Comparison of ENCODE assay signal across 21 cellular contexts in the genomic region with DNA sequence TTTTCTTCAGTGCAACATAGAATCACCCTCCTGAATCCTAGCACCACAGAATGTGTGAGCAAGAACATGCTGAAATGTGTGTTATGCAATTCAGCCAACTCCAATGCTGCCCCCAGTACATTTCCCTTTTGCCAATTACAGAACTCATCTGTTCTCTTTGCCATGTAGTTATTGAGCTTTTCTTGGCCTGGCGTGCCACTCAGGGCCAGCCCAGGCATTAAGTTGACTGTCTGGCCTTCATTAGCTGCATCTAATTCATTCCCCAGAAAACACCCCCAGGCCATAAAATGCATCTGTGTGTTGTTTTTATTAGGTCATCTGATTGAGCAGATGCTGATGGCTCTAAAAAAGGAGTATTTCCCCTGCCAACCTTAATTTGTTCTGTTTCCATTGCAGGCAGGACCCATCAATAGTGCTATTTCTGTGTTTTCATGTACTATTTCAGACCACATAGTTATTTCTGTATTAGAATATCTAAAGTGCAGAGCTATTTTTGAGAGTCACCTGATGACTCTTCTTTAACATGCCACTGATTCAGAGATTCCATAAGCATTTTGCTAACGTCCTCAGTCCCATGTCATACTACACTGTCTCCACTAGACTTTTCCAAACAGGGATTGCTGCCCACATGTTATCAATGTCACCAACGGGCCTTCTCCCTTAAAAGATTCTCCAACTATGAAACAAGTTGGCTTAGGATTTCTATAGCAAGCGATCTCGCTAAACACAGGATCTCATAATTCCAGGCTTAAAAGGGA.
DNase-seq lines count a peak whose midpoint lies in the region; ATAC-seq and TF ChIP-seq lines count a peak whose summit lies in the region.
"Had no signal": no experiment of that assay in that cellular context is flagged by ENCODE, and none has a peak within 500 bp of the region (broad histone marks: within the 10 kb centered on the region; RNA-seq: fewer than 3 reads in every experiment).

No MANE protein-coding gene starts in this region.

- WGBS in H9 (ENCODE audit: extremely low coverage, insufficient read length, low lambda C conversion rate), result no CpG with 5 or more reads among the region's 5 CpGs
- WGBS in transverse colon (ENCODE audit: low coverage in 1 of 2), 2 donors, result 67 to 89% methylated on average over 5 of the region's 5 CpGs

- H2BK12ac ChIP-seq in H9 (ENCODE audit: insufficient read length, low read depth, low read length), result no peak overlapping the region

- no peak overlapping the region for H3K4ac ChIP-seq in H9 (ENCODE audit: low read depth, low read length)

- no peaks in the 10 kb centered on the region for H3K79me2 ChIP-seq in H9 (ENCODE audit: insufficient read depth, low read length)

- DNase-seq in left ventricle myocardium inferior (no peak), left cardiac atrium (no peak), SJCRH30 (peak; percentile 59 to 73), fibroblast of mammary gland (ENCODE audit: low read depth) (peak; percentile 31), H9 (no peak), transverse colon (no peak)
- no peak for DNase-seq in activated CD8-positive, alpha-beta memory T cell treated with anti-CD3 and anti-CD28 coated beads, Interleukin-2, amount 50 U/mL, for 48 hours
- DNase-seq: activated naive CD4-positive, alpha-beta T cell treated with anti-CD3 and anti-CD28 coated beads, Interleukin-2, amount 10 ng/mL, durations not matched to agents 7 days and 5 days; activated T-cell treated with anti-CD3 and anti-CD28 coated beads, Interleukin-2, amount 50 U/mL, for 1 hour; CD8-positive, alpha-beta memory T cell; IMR-90; natural killer cell; NCI-H2081 treated with DMSO at 0.1 percent for 48 hours; NCI-H526 treated with DMSO at 0.1 percent for 48 hours; PC-9; SW 1271; thyroid gland had no signal

- no peak overlapping the region for H3K56ac ChIP-seq in H9 (ENCODE audit: insufficient read length, low read depth, low read length)

- no peak overlapping the region for H3K27ac Mint-ChIP-seq in H9
- H3K27ac Mint-ChIP-seq: activated naive CD4-positive, alpha-beta T cell treated with anti-CD3 and anti-CD28 coated beads, Interleukin-2, amount 10 ng/mL, durations not matched to agents 7 days and 5 days; CD8-positive, alpha-beta memory T cell; natural killer cell; stimulated activated effector memory CD8-positive, alpha-beta T cell treated with anti-CD3 and anti-CD28 coated beads, Interleukin-12 subunit alpha, Interleukin-12 subunit beta, amount 100 ng/mL, for 72 hours had no signal

- H2AK5ac ChIP-seq in H9 (ENCODE audit: insufficient read length, low read length), result no peak overlapping the region

- no peak for ATAC-seq in left cardiac atrium
- no peak for ATAC-seq in HG02610 (IDR thresholded peaks at IDR 0.05; ENCODE audit: unreplicated experiment)
- ATAC-seq: natural killer cell; stimulated activated effector memory CD8-positive, alpha-beta T cell treated with anti-CD3 and anti-CD28 coated beads, Interleukin-12 subunit alpha, Interleukin-12 subunit beta, amount 100 ng/mL, for 72 hours had no signal

- TF ChIP-seq CTCF in left ventricle myocardium inferior (IDR thresholded peaks at IDR 0.05; ENCODE audit: borderline replicate concordance) (peak; percentile 29), fibroblast of mammary gland (conservative IDR thresholded peaks at IDR 0.05; ENCODE audit: control insufficient read depth, insufficient read depth, low read depth, low read length) (no peak), H9 (conservative IDR thresholded peaks at IDR 0.05) (no peak), transverse colon (IDR thresholded peaks at IDR 0.05) (no peak)

- no peak overlapping the region for H3K18ac ChIP-seq in H9 (ENCODE audit: insufficient read length, low read depth, low read length)

- H3K79me1 ChIP-seq in H9 (ENCODE audit: insufficient read depth, low read depth, low read length, poor library complexity, severe bottlenecking), result no peaks in the 10 kb centered on the region

- peaks cover 4% of the 10 kb centered on the region for H3K4me1 ChIP-seq in left ventricle myocardium inferior
- H3K4me1 ChIP-seq in SJCRH30, result peaks cover 15% of the 10 kb centered on the region
- H3K4me1 ChIP-seq in H9 (ENCODE audit: insufficient read depth, low read length), result peaks cover 3% of the 10 kb centered on the region; the same call in 1 of the 2 replicates
- H3K4me1 ChIP-seq in transverse colon, result no peaks in the 10 kb centered on the region
- H3K4me1 ChIP-seq: prostate gland, thyroid gland had no signal

- peaks cover 4 to 13% of the 10 kb centered on the region in 2 experiments; a peak in 3 of 4 replicates for H3K4me1 Mint-ChIP-seq in H9
- H3K4me1 Mint-ChIP-seq: activated naive CD4-positive, alpha-beta T cell treated with anti-CD3 and anti-CD28 coated beads, Interleukin-2, amount 10 ng/mL, durations not matched to agents 7 days and 5 days; CD8-positive, alpha-beta memory T cell; natural killer cell; stimulated activated effector memory CD8-positive, alpha-beta T cell treated with anti-CD3 and anti-CD28 coated beads, Interleukin-12 subunit alpha, Interleukin-12 subunit beta, amount 100 ng/mL, for 72 hours had no signal

- intact Hi-C loops in left ventricle myocardium inferior (cut with micrococcal nuclease) (no loop called here), left cardiac atrium (cut with DNase I) (no loop called here), transverse colon (cut with DNase I; ENCODE audit: low total_unique reads) (no loop called here)

- H3K27me3 Mint-ChIP-seq in H9 (ENCODE audit: low read depth), result no peaks in the 10 kb centered on the region
- H3K27me3 Mint-ChIP-seq: activated naive CD4-positive, alpha-beta T cell treated with anti-CD3 and anti-CD28 coated beads, Interleukin-2, amount 10 ng/mL, durations not matched to agents 7 days and 5 days; CD8-positive, alpha-beta memory T cell had no signal

- no peaks in the 10 kb centered on the region for H3K23me2 ChIP-seq in H9 (ENCODE audit: insufficient read length, low read depth, low read length, poor library complexity, severe bottlenecking)

- no peak overlapping the region for H2BK120ac ChIP-seq in H9 (ENCODE audit: low read depth, low read length, poor library complexity, severe bottlenecking)

- H3K9me3 ChIP-seq in left ventricle myocardium inferior (replicated peaks) (peaks cover 7% of the 10 kb centered on the region), SJCRH30 (replicated peaks) (peaks cover 10% of the 10 kb centered on the region; the same call in 1 of the 2 replicates), H9 (ENCODE audit: control insufficient read depth, low read depth, low read length) (no peaks in the 10 kb centered on the region), transverse colon (no peaks in the 10 kb centered on the region)
- H3K9me3 ChIP-seq: prostate gland, thyroid gland had no signal

- no peak for TF ChIP-seq EP300 in transverse colon (IDR thresholded peaks at IDR 0.05; ENCODE audit: low read depth)

- no peak overlapping the region for H3K14ac ChIP-seq in H9 (ENCODE audit: insufficient read depth, low read length)

- no peak for TF ChIP-seq POLR2A in transverse colon (IDR thresholded peaks at IDR 0.05)

- H4K20me1 ChIP-seq in H9 (ENCODE audit: control insufficient read depth, insufficient read depth, insufficient read length), result no peaks in the 10 kb centered on the region

- H3K27ac ChIP-seq in left ventricle myocardium inferior (replicated peaks), result no peak overlapping the region
- peak overlapping the region; percentile 12 for H3K27ac ChIP-seq in SJCRH30
- H3K27ac ChIP-seq in H9 (ENCODE audit: insufficient read length, low read depth, low read length), result no peak overlapping the region
- no peak overlapping the region for H3K27ac ChIP-seq in transverse colon
- H3K27ac ChIP-seq: epithelial cell of prostate, PC-9, prostate gland, thyroid gland had no signal

- H3K4me2 ChIP-seq in H9 (ENCODE audit: insufficient read depth, insufficient read length, low read length), result no peak overlapping the region
- H3K4me2 ChIP-seq: PC-9 had no signal

- H4K5ac ChIP-seq in H9 (ENCODE audit: insufficient read length, low read depth, low read length), result no peak overlapping the region

- H3K4me3 Mint-ChIP-seq in H9, result no peak overlapping the region
- H3K4me3 Mint-ChIP-seq: activated naive CD4-positive, alpha-beta T cell treated with anti-CD3 and anti-CD28 coated beads, Interleukin-2, amount 10 ng/mL, durations not matched to agents 7 days and 5 days; CD8-positive, alpha-beta memory T cell; natural killer cell; stimulated activated effector memory CD8-positive, alpha-beta T cell treated with anti-CD3 and anti-CD28 coated beads, Interleukin-12 subunit alpha, Interleukin-12 subunit beta, amount 100 ng/mL, for 72 hours had no signal

- no peak overlapping the region for H2BK20ac ChIP-seq in H9 (ENCODE audit: low read depth, low read length, poor library complexity, severe bottlenecking)

- H3K9ac ChIP-seq in H9 (ENCODE audit: extremely low read depth, insufficient read length, low read length), result no peak overlapping the region

- H2AFZ ChIP-seq in H9 (ENCODE audit: low read length), result no peak overlapping the region
- H2AFZ ChIP-seq: PC-9 had no signal

- H3K9me3 Mint-ChIP-seq in H9, result 0 out of 5 replicates have a peak, but pooled peaks cover 0 to 2% of the 10 kb centered on the region in 2 experiments

- H3K4me3 ChIP-seq in left ventricle myocardium inferior (no peak overlapping the region), SJCRH30 (no peak overlapping the region), fibroblast of mammary gland (ENCODE audit: control insufficient read depth, low read depth, low read length) (no peak overlapping the region), transverse colon (no peak overlapping the region)
- H3K4me3 ChIP-seq: PC-9, prostate gland, thyroid gland had no signal

- in situ Hi-C loops in transverse colon (cut with MboI; ENCODE audit: low pct_ligation_motif_present in 1 of 4, low pct_unique_long_range_greater_than_20kb in 1 of 4, low sequenced_read_pairs in 3 of 4), result no loop called here

- H2BK5ac ChIP-seq in H9 (ENCODE audit: insufficient read length, low read length), result no peak overlapping the region

- no peak overlapping the region for H4K8ac ChIP-seq in H9 (replicated peaks; ENCODE audit: insufficient read length, low read depth, low read length)

- no peak overlapping the region for H2BK15ac ChIP-seq in H9 (ENCODE audit: low read depth, low read length)

- H3T11ph ChIP-seq in H9 (ENCODE audit: low read length), result no peak overlapping the region

- no peak overlapping the region for H4K91ac ChIP-seq in H9 (ENCODE audit: insufficient read length, low read depth, low read length)

- H3K23ac ChIP-seq in H9 (ENCODE audit: insufficient read length, low read depth, low read length), result no peak overlapping the region

- no peaks in the 10 kb centered on the region for H3K36me3 Mint-ChIP-seq in H9 (ENCODE audit: insufficient read depth in 1 of 3, low read depth in 3 of 3)
- H3K36me3 Mint-ChIP-seq: activated naive CD4-positive, alpha-beta T cell treated with anti-CD3 and anti-CD28 coated beads, Interleukin-2, amount 10 ng/mL, durations not matched to agents 7 days and 5 days; CD8-positive, alpha-beta memory T cell; stimulated activated effector memory CD8-positive, alpha-beta T cell treated with anti-CD3 and anti-CD28 coated beads, Interleukin-12 subunit alpha, Interleukin-12 subunit beta, amount 100 ng/mL, for 72 hours had no signal

- H3K36me3 ChIP-seq in left ventricle myocardium inferior (no peaks in the 10 kb centered on the region), SJCRH30 (no peaks in the 10 kb centered on the region), transverse colon (no peaks in the 10 kb centered on the region)
- H3K36me3 ChIP-seq: prostate gland, thyroid gland had no signal

- no peaks in the 10 kb centered on the region for H3K27me3 ChIP-seq in left ventricle myocardium inferior (ENCODE audit: low read depth)
- no peaks in the 10 kb centered on the region for H3K27me3 ChIP-seq in SJCRH30
- H3K27me3 ChIP-seq in H9 (ENCODE audit: insufficient read depth, low read length), result no peaks in the 10 kb centered on the region
- H3K27me3 ChIP-seq in transverse colon, result no peaks in the 10 kb centered on the region
- H3K27me3 ChIP-seq: thyroid gland had no signal

Comparison
In these comparisons a context has a peak if more than half of its experiments do, and no peak if none do; other contexts are left out.
1. DNase-seq: peak in SJCRH30 (2 of 2) and fibroblast of mammary gland (single experiment); none in left ventricle myocardium inferior (single experiment), left cardiac atrium (single experiment), H9 (single experiment), activated CD8-positive, alpha-beta memory T cell treated with anti-CD3 and anti-CD28 coated beads, Interleukin-2, amount 50 U/mL, for 48 hours (single experiment) and transverse colon (single experiment).